ENCODE assay signal across 1 cellular context in the genomic region with DNA sequence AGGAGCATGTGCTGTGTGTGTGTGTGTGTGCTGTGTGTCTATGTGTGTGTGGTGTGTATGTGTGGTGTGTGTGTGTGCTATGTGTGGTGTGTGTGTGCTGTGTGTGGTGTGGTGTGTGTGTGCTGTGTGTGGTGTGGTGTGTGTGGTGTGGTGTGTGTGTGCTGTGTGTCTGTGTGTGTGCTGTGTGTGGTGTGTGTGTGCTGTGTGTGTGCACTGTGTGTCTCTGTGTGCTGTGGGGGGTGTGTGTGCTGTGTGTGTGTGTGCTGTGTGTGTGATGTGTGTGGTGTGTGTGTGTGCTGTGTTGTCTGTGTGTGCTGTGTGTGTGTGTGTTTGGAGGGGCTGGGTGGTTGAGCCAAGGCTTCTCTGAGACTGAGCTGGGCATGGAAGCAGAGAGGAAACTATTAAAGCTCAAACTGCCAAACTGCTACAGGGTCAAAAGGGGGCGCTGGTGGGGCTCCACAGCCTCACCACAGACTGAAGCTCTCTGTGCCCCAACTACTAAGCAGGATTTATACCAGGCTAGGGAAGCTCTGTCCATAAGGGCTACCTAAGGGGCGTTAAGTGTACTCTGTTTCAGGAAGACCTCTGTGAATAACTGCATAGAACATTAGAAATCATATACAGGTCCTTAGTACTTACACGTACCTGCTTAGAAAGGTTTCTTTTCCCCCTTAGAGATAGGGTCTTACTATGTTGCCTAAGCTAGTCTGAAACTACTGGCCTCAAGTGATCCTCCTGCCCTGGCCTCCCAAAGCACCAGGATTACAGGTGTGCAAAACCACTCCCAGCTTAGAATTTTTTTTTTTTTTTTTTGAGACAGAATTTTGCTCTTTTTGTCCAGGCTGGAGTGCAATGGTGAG.
TF ChIP-seq lines count a peak whose summit lies in the region.

No MANE protein-coding gene starts in this region.

TF ChIP-seq in K562, 482 proteins besides CTCF, POLR2A, EP300 and RAD21 (continues in another document):
- TF ChIP-seq CBFB (CRISPR knock-in tag; IDR thresholded peaks at IDR 0.05) (0 out of 2 replicates have a peak, but pooled peaks have one; percentile 59), SMARCA5 (IDR thresholded peaks at IDR 0.05) (peak; percentile 86), HDAC1 (IDR thresholded peaks at IDR 0.05) (peak in 1 of 2 experiments; percentile 64; a peak in 2 of 4 replicates), SMC3 (conservative IDR thresholded peaks at IDR 0.05; ENCODE audit: insufficient read depth, low read depth, low read length) (peak; percentile 55; the same call in 1 of the 2 replicates), ZBTB26 (CRISPR knock-in tag; IDR thresholded peaks at IDR 0.05) (peak; percentile 94), SRSF9 (IDR thresholded peaks at IDR 0.05; ENCODE audit: borderline replicate concordance, low read depth, low read length) (no peak), ELF4 (CRISPR knock-in tag; IDR thresholded peaks at IDR 0.05) (peak; percentile 96), SAP30 (IDR thresholded peaks at IDR 0.05; ENCODE audit: borderline replicate concordance, insufficient read depth, low read depth, low read length, poor library complexity, severe bottlenecking) (no peak), CC2D1A (IDR thresholded peaks at IDR 0.05) (0 out of 2 replicates have a peak, but pooled peaks have one; percentile 29), SIX5 (IDR thresholded peaks at IDR 0.05; ENCODE audit: borderline replicate concordance in 1 of 2, insufficient read depth in 1 of 2, low read depth in 1 of 2, low read length in 2 of 2) (no peak), MIER1 (IDR thresholded peaks at IDR 0.05; ENCODE audit: low read depth) (peak; percentile 55), TRIM24 (IDR thresholded peaks at IDR 0.05) (peak in 1 of 2 experiments; percentile 31; a peak in 1 of 4 replicates), OTX1 (CRISPR knock-in tag; IDR thresholded peaks at IDR 0.05) (peak; percentile 87; the same call in 1 of the 2 replicates), TAL1 (IDR thresholded peaks at IDR 0.05) (no peak), NCOA2 (IDR thresholded peaks at IDR 0.05; ENCODE audit: partially characterized antibody in 2 of 2) (no peak), HLTF (IDR thresholded peaks at IDR 0.05) (peak; percentile 90), HBP1 (CRISPR knock-in tag; IDR thresholded peaks at IDR 0.05) (peak; percentile 93), SUPT5H (IDR thresholded peaks at IDR 0.05) (peak; percentile 58), NCOA4 (IDR thresholded peaks at IDR 0.05; ENCODE audit: partially characterized antibody) (peak; percentile 53), HDGF (IDR thresholded peaks at IDR 0.05) (peak; percentile 98), ARID2 (IDR thresholded peaks at IDR 0.05) (peak; percentile 46; the same call in 1 of the 2 replicates), JUND (IDR thresholded peaks at IDR 0.05; ENCODE audit: borderline replicate concordance, low read depth, low read length) (no peak), JUND (tag; IDR thresholded peaks at IDR 0.05; ENCODE audit: borderline replicate concordance, low read depth, low read length) (peak; percentile 15; the same call in 1 of the 3 replicates), MLLT1 (IDR thresholded peaks at IDR 0.05) (peak; percentile 56 to 72; a peak in 1 of 4 replicates), ZC3H8 (IDR thresholded peaks at IDR 0.05) (0 out of 2 replicates have a peak, but pooled peaks have one; percentile 54), ZNF695 (CRISPR knock-in tag; IDR thresholded peaks at IDR 0.05) (no peak), RBM22 (IDR thresholded peaks at IDR 0.05; ENCODE audit: low read depth, low read length, poor library complexity, severe bottlenecking) (peak; percentile 39), POU5F1 (IDR thresholded peaks at IDR 0.05; ENCODE audit: borderline replicate concordance, low read depth, low read length, partially characterized antibody) (no peak), ZNF407 (IDR thresholded peaks at IDR 0.05; ENCODE audit: low read depth) (0 out of 2 replicates have a peak, but pooled peaks have one; percentile 30), EHMT2 (IDR thresholded peaks at IDR 0.05) (peak; percentile 58; the same call in 1 of the 2 replicates), ATF6 (CRISPR knock-in tag; IDR thresholded peaks at IDR 0.05) (no peak), MTA2 (IDR thresholded peaks at IDR 0.05; ENCODE audit: low read depth) (no peak), ARHGAP35 (IDR thresholded peaks at IDR 0.05; ENCODE audit: partially characterized antibody) (peak; percentile 74)
- TF ChIP-seq, protein P1, sequence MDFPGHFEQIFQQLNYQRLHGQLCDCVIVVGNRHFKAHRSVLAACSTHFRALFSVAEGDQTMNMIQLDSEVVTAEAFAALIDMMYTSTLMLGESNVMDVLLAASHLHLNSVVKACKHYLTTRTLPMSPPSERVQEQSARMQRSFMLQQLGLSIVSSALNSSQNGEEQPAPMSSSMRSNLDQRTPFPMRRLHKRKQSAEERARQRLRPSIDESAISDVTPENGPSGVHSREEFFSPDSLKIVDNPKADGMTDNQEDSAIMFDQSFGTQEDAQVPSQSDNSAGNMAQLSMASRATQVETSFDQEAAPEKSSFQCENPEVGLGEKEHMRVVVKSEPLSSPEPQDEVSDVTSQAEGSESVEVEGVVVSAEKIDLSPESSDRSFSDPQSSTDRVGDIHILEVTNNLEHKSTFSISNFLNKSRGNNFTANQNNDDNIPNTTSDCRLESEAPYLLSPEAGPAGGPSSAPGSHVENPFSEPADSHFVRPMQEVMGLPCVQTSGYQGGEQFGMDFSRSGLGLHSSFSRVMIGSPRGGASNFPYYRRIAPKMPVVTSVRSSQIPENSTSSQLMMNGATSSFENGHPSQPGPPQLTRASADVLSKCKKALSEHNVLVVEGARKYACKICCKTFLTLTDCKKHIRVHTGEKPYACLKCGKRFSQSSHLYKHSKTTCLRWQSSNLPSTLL (IDR thresholded peaks at IDR 0.05): peak; percentile 42; the same call in 1 of the 2 replicates
- TF ChIP-seq, protein P2, sequence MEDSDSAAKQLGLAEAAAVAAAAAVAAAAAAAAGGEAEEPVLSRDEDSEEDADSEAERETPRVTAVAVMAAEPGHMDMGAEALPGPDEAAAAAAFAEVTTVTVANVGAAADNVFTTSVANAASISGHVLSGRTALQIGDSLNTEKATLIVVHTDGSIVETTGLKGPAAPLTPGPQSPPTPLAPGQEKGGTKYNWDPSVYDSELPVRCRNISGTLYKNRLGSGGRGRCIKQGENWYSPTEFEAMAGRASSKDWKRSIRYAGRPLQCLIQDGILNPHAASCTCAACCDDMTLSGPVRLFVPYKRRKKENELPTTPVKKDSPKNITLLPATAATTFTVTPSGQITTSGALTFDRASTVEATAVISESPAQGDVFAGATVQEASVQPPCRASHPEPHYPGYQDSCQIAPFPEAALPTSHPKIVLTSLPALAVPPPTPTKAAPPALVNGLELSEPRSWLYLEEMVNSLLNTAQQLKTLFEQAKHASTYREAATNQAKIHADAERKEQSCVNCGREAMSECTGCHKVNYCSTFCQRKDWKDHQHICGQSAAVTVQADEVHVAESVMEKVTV (CRISPR knock-in tag; IDR thresholded peaks at IDR 0.05): peak; percentile 33; the same call in 1 of the 2 replicates
- TF ChIP-seq, protein P3, sequence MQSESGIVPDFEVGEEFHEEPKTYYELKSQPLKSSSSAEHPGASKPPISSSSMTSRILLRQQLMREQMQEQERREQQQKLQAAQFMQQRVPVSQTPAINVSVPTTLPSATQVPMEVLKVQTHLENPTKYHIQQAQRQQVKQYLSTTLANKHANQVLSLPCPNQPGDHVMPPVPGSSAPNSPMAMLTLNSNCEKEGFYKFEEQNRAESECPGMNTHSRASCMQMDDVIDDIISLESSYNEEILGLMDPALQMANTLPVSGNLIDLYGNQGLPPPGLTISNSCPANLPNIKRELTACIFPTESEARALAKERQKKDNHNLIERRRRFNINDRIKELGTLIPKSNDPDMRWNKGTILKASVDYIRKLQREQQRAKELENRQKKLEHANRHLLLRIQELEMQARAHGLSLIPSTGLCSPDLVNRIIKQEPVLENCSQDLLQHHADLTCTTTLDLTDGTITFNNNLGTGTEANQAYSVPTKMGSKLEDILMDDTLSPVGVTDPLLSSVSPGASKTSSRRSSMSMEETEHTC (IDR thresholded peaks at IDR 0.05): no peak
